Comparison of ENCODE assay signal across 8 cellular contexts in genomic region chr17:27805520-27806146, GRCh38. TPM values are rescaled to one million over a fixed set of nuclear protein-coding genes. Genes with fewer than 3 reads are reported as not detected.
A peak's percentile ranks its signal among the peaks of the same experiment; 100 is the strongest.
DNase-seq lines count a peak whose midpoint lies in the region; ATAC-seq and TF ChIP-seq lines count a peak whose summit lies in the region.

No MANE protein-coding gene starts in this region.

- H3K9me3 ChIP-seq in neuronal stem cell (replicated peaks in 1 of 2; ENCODE audit: control insufficient read depth in 2 of 2, insufficient read depth in 1 of 2, low read depth in 1 of 2, low read length in 2 of 2) (peaks cover 0 to 3% of the 10 kb centered on the region in 2 donors), stomach smooth muscle (ENCODE audit: control insufficient read depth in 2 of 2, low read length in 2 of 2) (no peaks in the 10 kb centered on the region)

- peak overlapping the region; percentile 94 for H2AFZ ChIP-seq in neuronal stem cell (ENCODE audit: low read length)

- H2BK12ac ChIP-seq in neuronal stem cell (ENCODE audit: low read length), result no peak overlapping the region

- H3K27ac ChIP-seq in foreskin keratinocyte (no peak overlapping the region), neuronal stem cell (replicated peaks; ENCODE audit: low read length) (no peak overlapping the region), stomach smooth muscle (ENCODE audit: low read length) (no peak overlapping the region)

- peak overlapping the region; percentile 13 for H3K18ac ChIP-seq in neuronal stem cell (ENCODE audit: low read length)

- ATAC-seq in GM21526 (IDR thresholded peaks at IDR 0.05; ENCODE audit: low FRiP score, unreplicated experiment) (peak; percentile 50), foreskin keratinocyte (peak; percentile 87)

- no peaks in the 10 kb centered on the region for H3K79me1 ChIP-seq in neuronal stem cell (ENCODE audit: low read depth, low read length)

- no peaks in the 10 kb centered on the region for H3K36me3 ChIP-seq in neuronal stem cell (replicated peaks in 1 of 2; ENCODE audit: control insufficient read depth in 2 of 2, insufficient read depth in 2 of 2, low read length in 2 of 2)
- no peaks in the 10 kb centered on the region for H3K36me3 ChIP-seq in stomach smooth muscle (ENCODE audit: control insufficient read depth in 2 of 2, insufficient read depth in 2 of 2, low read length in 2 of 2)

- H3K9ac ChIP-seq in neuronal stem cell (ENCODE audit: low read depth, low read length, poor library complexity) (no peak overlapping the region), stomach smooth muscle (ENCODE audit: low read length in 2 of 2) (peak overlapping the region; percentile 59 to 73)

- H3K4me2 ChIP-seq in neuronal stem cell (ENCODE audit: insufficient read depth, low read length, poor library complexity, severe bottlenecking), result no peak overlapping the region

- H3K4me3 ChIP-seq in neuronal stem cell (ENCODE audit: low read length in 2 of 2) (peak overlapping the region in 1 of 2 donors; percentile 23), stomach smooth muscle (ENCODE audit: low read length in 2 of 2) (peak overlapping the region; percentile 59 to 71)

- no CpG with 5 or more reads among the region's 14 CpGs for WGBS in neuronal stem cell (ENCODE audit: extremely low coverage in 2 of 2, insufficient read length in 2 of 2, insufficient replicate concordance in 1 of 2), 2 donors

- peak overlapping the region; percentile 11 for H2BK15ac ChIP-seq in neuronal stem cell (ENCODE audit: low read length)

- intact Hi-C loops in activated T-helper 2 cell treated with anti-CD3 and anti-CD28 coated beads, Interferon-gamma antibody, Interleukin-2, Interleukin-4, amounts not matched to agents 10 μg/mL and 5 μg/mL and 100 μg/mL, durations not matched to agents 14 hours and 24 hours and 36 hours (cut with micrococcal nuclease), result loop anchor here (1.0 to 5.0 kb wide), 2 partner anchors 48 to 75 kb away; no protein-coding TSS in a partner anchor

- H3K27me3 ChIP-seq in foreskin keratinocyte (peaks cover 18% of the 10 kb centered on the region), neuronal stem cell (ENCODE audit: control insufficient read depth in 3 of 3, insufficient read depth in 3 of 3, low read depth in 1 of 3, low read length in 3 of 3) (peaks cover 0 to 41% (median 0%) of the 10 kb centered on the region in 3 experiments), stomach smooth muscle (ENCODE audit: control insufficient read depth in 1 of 2, insufficient read depth in 2 of 2, low read length in 2 of 2) (peaks cover 2 to 3% of the 10 kb centered on the region in 2 donors)

- H2BK120ac ChIP-seq in neuronal stem cell (ENCODE audit: low read depth, low read length), result no peak overlapping the region

- DNase-seq in COLO668 (lab: John Stamatoyannopoulos, UW; ENCODE audit: unreplicated experiment) (peak; percentile 58), LHCN-M2 (ENCODE audit: low read depth) (peak; percentile 75), RPMI7951 (ENCODE audit: low read depth) (peak; percentile 77), foreskin keratinocyte (peak; percentile 37 to 67), neuronal stem cell (ENCODE audit: low spot score) (peak; percentile 91)
- DNase-seq in activated T-helper 2 cell treated with anti-CD3 and anti-CD28 coated beads, Interferon-gamma antibody, Interleukin-2, Interleukin-4, amounts not matched to agents 10 μg/mL and 5 μg/mL and 100 μg/mL, durations not matched to agents 14 hours and 24 hours and 36 hours (ENCODE audit: low spot score), result peak; percentile 76

- peak overlapping the region; percentile 84 for H3K27ac Mint-ChIP-seq in activated T-helper 2 cell treated with anti-CD3 and anti-CD28 coated beads, Interferon-gamma antibody, Interleukin-2, Interleukin-4, amounts not matched to agents 10 μg/mL and 5 μg/mL and 100 μg/mL, durations not matched to agents 14 hours and 24 hours and 36 hours

- H3K4ac ChIP-seq in neuronal stem cell (ENCODE audit: low read length), result no peak overlapping the region

- H4K91ac ChIP-seq in neuronal stem cell (ENCODE audit: low read depth, low read length, poor library complexity), result no peak overlapping the region

- H4K8ac ChIP-seq in neuronal stem cell (ENCODE audit: low read depth, low read length), result no peak overlapping the region

- no peak overlapping the region for H2BK5ac ChIP-seq in neuronal stem cell (ENCODE audit: low read length)

- H3K9me3 Mint-ChIP-seq in activated T-helper 2 cell treated with anti-CD3 and anti-CD28 coated beads, Interferon-gamma antibody, Interleukin-2, Interleukin-4, amounts not matched to agents 10 μg/mL and 5 μg/mL and 100 μg/mL, durations not matched to agents 14 hours and 24 hours and 36 hours, result peaks cover 4% of the 10 kb centered on the region

- no peak overlapping the region for H2AK5ac ChIP-seq in neuronal stem cell (ENCODE audit: low read depth, low read length)

- TF ChIP-seq CTCF in foreskin keratinocyte (conservative IDR thresholded peaks at IDR 0.05), result peak; percentile 88

- H3K4me1 ChIP-seq in foreskin keratinocyte, result no peaks in the 10 kb centered on the region
- H3K4me1 ChIP-seq in neuronal stem cell (ENCODE audit: control insufficient read depth in 2 of 2, insufficient read depth in 1 of 2, low read depth in 1 of 2, low read length in 2 of 2), result peaks cover 0 to 3% of the 10 kb centered on the region in 2 donors
- peaks cover 15% of the 10 kb centered on the region for H3K4me1 ChIP-seq in stomach smooth muscle (ENCODE audit: control insufficient read depth, insufficient read depth, low read length)

- peaks cover 7% of the 10 kb centered on the region for H3K36me3 Mint-ChIP-seq in activated T-helper 2 cell treated with anti-CD3 and anti-CD28 coated beads, Interferon-gamma antibody, Interleukin-2, Interleukin-4, amounts not matched to agents 10 μg/mL and 5 μg/mL and 100 μg/mL, durations not matched to agents 14 hours and 24 hours and 36 hours (ENCODE audit: low read depth)

- peaks cover 40% of the 10 kb centered on the region for H3K4me1 Mint-ChIP-seq in activated T-helper 2 cell treated with anti-CD3 and anti-CD28 coated beads, Interferon-gamma antibody, Interleukin-2, Interleukin-4, amounts not matched to agents 10 μg/mL and 5 μg/mL and 100 μg/mL, durations not matched to agents 14 hours and 24 hours and 36 hours (ENCODE audit: low read depth)

- no peaks in the 10 kb centered on the region for H3K27me3 Mint-ChIP-seq in activated T-helper 2 cell treated with anti-CD3 and anti-CD28 coated beads, Interferon-gamma antibody, Interleukin-2, Interleukin-4, amounts not matched to agents 10 μg/mL and 5 μg/mL and 100 μg/mL, durations not matched to agents 14 hours and 24 hours and 36 hours (ENCODE audit: low read depth)

- peak overlapping the region; percentile 28 for H3K4me3 Mint-ChIP-seq in activated T-helper 2 cell treated with anti-CD3 and anti-CD28 coated beads, Interferon-gamma antibody, Interleukin-2, Interleukin-4, amounts not matched to agents 10 μg/mL and 5 μg/mL and 100 μg/mL, durations not matched to agents 14 hours and 24 hours and 36 hours (ENCODE audit: low read depth)

- no peak overlapping the region for H3K14ac ChIP-seq in neuronal stem cell (ENCODE audit: low read length)

- no peak overlapping the region for H3K23ac ChIP-seq in neuronal stem cell (ENCODE audit: low read depth, low read length, poor library complexity)

RNA-seq across cellular contexts. Expression of gene NOS2, which starts 5.3 kb away (rescaled TPM):
- total RNA-seq in LHCN-M2 (2014; rRNA removed), result not detected in 2 replicates
- polyA plus RNA-seq in LHCN-M2 (2012), result not detected
- 18.7 and 18.9 TPM in 2 replicates for total RNA-seq in RPMI7951 (2014; rRNA removed; shearing (Covaris generic))
- total RNA-seq in activated T-helper 2 cell treated with anti-CD3 and anti-CD28 coated beads, Interferon-gamma antibody, Interleukin-2, Interleukin-4, amounts not matched to agents 10 μg/mL and 5 μg/mL and 100 μg/mL, durations not matched to agents 14 hours and 24 hours and 36 hours, result 0.07 TPM in 1 of 2 replicates, not detected in the other
- total RNA-seq in foreskin keratinocyte, result not detected in 2 replicates
- polyA plus RNA-seq in foreskin keratinocyte, result not detected in 2 replicates
- 2.5 TPM for polyA plus RNA-seq in neuronal stem cell (2013, experiment 1 of 2)
- 2.5 TPM for polyA plus RNA-seq in neuronal stem cell (2013, experiment 2 of 2)

Comparison
In these comparisons a context has a peak if more than half of its experiments do, and no peak if none do; other contexts are left out.
1. RNA of gene NOS2, which starts 5.3 kb away (total RNA-seq): 18.7 to 18.9 TPM in RPMI7951; 0.07 TPM in activated T-helper 2 cell treated with anti-CD3 and anti-CD28 coated beads, Interferon-gamma antibody, Interleukin-2, Interleukin-4, amounts not matched to agents 10 μg/mL and 5 μg/mL and 100 μg/mL, durations not matched to agents 14 hours and 24 hours and 36 hours, not detected in LHCN-M2 and not detected in foreskin keratinocyte; every median in the first group is over 10 times any median in the second.
2. Peak in every context shown above with its lines, with median percentiles within 50 percentile points of each other: DNase-seq.